1 cellular context compared by ENCODE assay signal in genomic region chr7:37480642-37481041, GRCh38.
TF ChIP-seq lines count a peak whose summit lies in the region.

No MANE protein-coding gene starts in this region.

TF ChIP-seq in H1, 55 proteins besides CTCF, POLR2A, EP300 and RAD21:
- TF ChIP-seq ZNF274 (IDR thresholded peaks at IDR 0.05; ENCODE audit: borderline replicate concordance, extremely low read depth, low read length) (no peak), EZH2 (IDR thresholded peaks at IDR 0.05; ENCODE audit: low read depth, low read length, severe bottlenecking) (no peak), ASH2L (IDR thresholded peaks at IDR 0.05; ENCODE audit: low read length) (no peak), PHF8 (conservative IDR thresholded peaks at IDR 0.05; ENCODE audit: low read depth, low read length) (no peak), RXRA (IDR thresholded peaks at IDR 0.05; ENCODE audit: insufficient read depth, low read depth, low read length) (no peak), KDM5A (IDR thresholded peaks at IDR 0.05; ENCODE audit: low read length) (no peak), BCL11A (IDR thresholded peaks at IDR 0.05; ENCODE audit: low read depth in 2 of 2, low read length in 2 of 2) (no peak)
